ENCODE assay signal across 8 cellular contexts in the genomic region with DNA sequence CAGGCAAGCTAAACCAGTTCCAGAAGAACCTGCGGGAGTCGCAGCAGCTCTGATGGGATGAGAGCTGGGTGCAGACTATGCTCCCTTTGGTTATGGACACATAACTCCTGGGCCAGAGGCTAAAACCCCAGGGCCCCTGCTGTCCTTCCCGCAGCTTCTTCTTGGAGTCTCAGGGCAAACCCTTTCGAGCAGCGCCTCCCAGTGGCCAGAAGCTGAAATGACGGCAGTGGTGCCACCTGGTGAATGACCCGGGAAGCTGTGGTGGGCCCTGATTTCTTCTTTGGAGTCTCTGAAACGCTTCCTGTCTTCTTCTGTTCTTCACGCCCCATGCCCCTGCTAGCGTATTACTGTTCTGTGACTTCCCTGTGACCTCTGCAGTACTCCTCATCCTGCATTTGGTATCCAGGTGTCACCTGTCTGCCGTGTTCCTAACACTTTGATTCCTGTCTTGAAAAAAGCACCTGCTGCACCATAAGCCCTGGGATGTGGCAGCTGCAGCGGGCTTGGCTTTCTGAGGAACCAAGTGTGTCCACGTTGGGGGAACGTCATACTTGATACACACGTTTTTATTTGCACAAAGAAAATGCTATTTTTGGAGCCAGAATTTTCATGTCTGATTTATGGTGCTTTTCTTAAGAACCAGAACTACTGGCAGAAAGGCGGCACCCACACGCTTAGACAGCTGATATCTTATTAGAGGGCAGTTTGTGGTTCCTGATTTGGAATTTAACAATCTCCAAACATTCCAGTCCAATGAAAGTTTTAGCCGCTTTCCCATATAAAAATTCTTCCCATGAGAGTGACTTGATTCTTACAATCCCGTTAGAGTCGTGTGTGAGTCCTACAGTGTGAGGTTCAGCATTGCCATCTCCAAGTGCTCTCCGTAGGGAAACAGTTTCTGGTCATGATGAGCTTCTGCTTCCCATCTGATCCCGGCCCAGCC. TPM values are rescaled to one million over a fixed set of nuclear protein-coding genes. Genes with fewer than 3 reads are reported as not detected.
DNase-seq lines count a peak whose midpoint lies in the region; ATAC-seq and TF ChIP-seq lines count a peak whose summit lies in the region.
"Not testable (repeated sequence)": the region's sequence is repeated elsewhere in the genome, so short reads cannot be mapped to it uniquely, and the experiment has no call there.

No MANE protein-coding gene starts in this region.

- H3K9ac ChIP-seq in trophoblast cell (ENCODE audit: low read length), result not testable (repeated sequence)

- not testable (repeated sequence) for H3K36me3 ChIP-seq in Peyer's patch; brain microvascular endothelial cell (replicated peaks); left ventricle myocardium inferior; trophoblast cell (ENCODE audit: control insufficient read depth in 1 of 2, insufficient read depth in 2 of 2, low read length in 2 of 2)

- not testable (repeated sequence) for H4K91ac ChIP-seq in trophoblast cell (ENCODE audit: low read depth, low read length)

- TF ChIP-seq CTCF in CD4-positive, alpha-beta T cell (IDR thresholded peaks at IDR 0.05), result peak; percentile 77
- TF ChIP-seq CTCF in Peyer's patch (IDR thresholded peaks at IDR 0.05) (peak; percentile 33 to 75 (median 68)), brain microvascular endothelial cell (IDR thresholded peaks at IDR 0.05; ENCODE audit: low read depth, low read length, missing control alignments) (peak; percentile 66), left ventricle myocardium inferior (IDR thresholded peaks at IDR 0.05; ENCODE audit: borderline replicate concordance) (peak; percentile 74)

- TF ChIP-seq POLR2A in Peyer's patch (IDR thresholded peaks at IDR 0.05), result not testable (repeated sequence)

- not testable (repeated sequence) for H3K4me1 Mint-ChIP-seq in CD4-positive, alpha-beta T cell (ENCODE audit: low read depth)

- H2BK5ac ChIP-seq in trophoblast cell (ENCODE audit: low read depth, low read length, poor library complexity), result not testable (repeated sequence)

- H2AK5ac ChIP-seq in trophoblast cell (ENCODE audit: low read length), result not testable (repeated sequence)

- not testable (repeated sequence) for H3K14ac ChIP-seq in trophoblast cell (ENCODE audit: low read length)

- H3K27me3 Mint-ChIP-seq in CD4-positive, alpha-beta T cell, result not testable (repeated sequence)

- no CpG with 5 or more reads among the region's 22 CpGs for WGBS in trophoblast cell (ENCODE audit: extremely low coverage, insufficient coverage, insufficient read length)

- CTCF ChIA-PET in CD4-positive, alpha-beta T cell (lab: Charles Lee), result interaction anchor here (0.7 to 1.6 kb wide), 3 partner anchors 121 to 149 kb away, joined by 3 to 12 read pairs (median 4); no protein-coding TSS in a partner anchor

- H3K9me3 ChIP-seq in CD4-positive, alpha-beta T cell (ENCODE audit: control insufficient read depth, low read length); Peyer's patch; left ventricle myocardium inferior (replicated peaks); trophoblast cell (ENCODE audit: insufficient read depth, low read depth, low read length): not testable (repeated sequence)

- in situ Hi-C loops in brain microvascular endothelial cell (cut with HindIII; ENCODE audit: low pct_ligation_motif_present, low sequenced_read_pairs), result not testable (repeated sequence)

- not testable (repeated sequence) for H3K4me3 Mint-ChIP-seq in CD4-positive, alpha-beta T cell

- H2AFZ ChIP-seq in trophoblast cell (ENCODE audit: insufficient read depth, low read length, poor library complexity), result not testable (repeated sequence)

- H3K4me2 ChIP-seq in trophoblast cell (ENCODE audit: low read length), result not testable (repeated sequence)

- not testable (repeated sequence) for H3K79me1 ChIP-seq in trophoblast cell (ENCODE audit: low read length)

- H3K23ac ChIP-seq in trophoblast cell (ENCODE audit: low read length), result not testable (repeated sequence)

- not testable (repeated sequence) for H2BK120ac ChIP-seq in trophoblast cell (ENCODE audit: insufficient read depth, low read length, poor library complexity)

- not testable (repeated sequence) for H4K8ac ChIP-seq in trophoblast cell (ENCODE audit: low read depth, low read length)

- not testable (repeated sequence) for ATAC-seq in CD4-positive, alpha-beta T cell (ENCODE audit: poor library complexity)

- not testable (repeated sequence) for H3K18ac ChIP-seq in trophoblast cell (ENCODE audit: low read length)

- H3K27ac ChIP-seq in CD4-positive, alpha-beta T cell (ENCODE audit: low read depth, low read length); Peyer's patch; brain microvascular endothelial cell; left ventricle myocardium inferior (replicated peaks); trophoblast cell (ENCODE audit: low read depth, low read length): not testable (repeated sequence)

- not testable (repeated sequence) for H4K12ac ChIP-seq in trophoblast cell (ENCODE audit: low read depth, low read length)

- POLR2A ChIA-PET in CD4-positive, alpha-beta T cell (lab: Charles Lee), result not testable (repeated sequence)

- H3K4me3 ChIP-seq in Peyer's patch; brain microvascular endothelial cell (ENCODE audit: low read depth, low read length); left ventricle myocardium inferior; trophoblast cell (ENCODE audit: low read depth, low read length): not testable (repeated sequence)

- H3K27me3 ChIP-seq in CD4-positive, alpha-beta T cell (ENCODE audit: control insufficient read depth, insufficient read depth, low read length); Peyer's patch; brain microvascular endothelial cell (replicated peaks); left ventricle myocardium inferior (ENCODE audit: low read depth); trophoblast cell (ENCODE audit: insufficient read depth, low read length): not testable (repeated sequence)

- intact Hi-C loops in CD4-positive, alpha-beta T cell (cut with DNase I, micrococcal nuclease), result loop anchor here (1.0 to 5.0 kb wide), 2 partner anchors 50 to 123 kb away; no protein-coding TSS in a partner anchor
- intact Hi-C loops in left ventricle myocardium inferior (cut with micrococcal nuclease), result not testable (repeated sequence)

- not testable (repeated sequence) for H2BK12ac ChIP-seq in trophoblast cell (ENCODE audit: low read length)

- H3K9me3 Mint-ChIP-seq in CD4-positive, alpha-beta T cell, result not testable (repeated sequence)

- H3K79me2 ChIP-seq in trophoblast cell (ENCODE audit: control insufficient read depth, insufficient read depth, low read length, poor library complexity), result not testable (repeated sequence)

- H3K4ac ChIP-seq in trophoblast cell (ENCODE audit: low read depth, low read length), result not testable (repeated sequence)

- not testable (repeated sequence) for H3K27ac Mint-ChIP-seq in CD4-positive, alpha-beta T cell

- not testable (repeated sequence) for H3K36me3 Mint-ChIP-seq in CD4-positive, alpha-beta T cell (ENCODE audit: low read depth)

- H3K4me1 ChIP-seq in Peyer's patch; left ventricle myocardium inferior; trophoblast cell (ENCODE audit: control insufficient read depth in 1 of 2, insufficient read depth in 2 of 2, low read length in 2 of 2): not testable (repeated sequence)

- peak; percentile 47 to 75 (median 62) for DNase-seq in CD4-positive, alpha-beta T cell
- DNase-seq in HUDEP-2 (lab: John Stamatoyannopoulos, UW; ENCODE audit: unreplicated experiment in 76 of 76) (peak in 54 of 76 experiments; percentile 5 to 80 (median 50)), Peyer's patch (peak in 2 of 3 donors; percentile 62 to 87), brain microvascular endothelial cell (peak; percentile 81), left ventricle myocardium inferior (peak; percentile 44), trophoblast cell (peak; percentile 9 to 44)
- peak; percentile 90 for DNase-seq in activated CD8-positive, alpha-beta memory T cell treated with anti-CD3 and anti-CD28 coated beads for 24 hours
- peak; percentile 35 to 43 for DNase-seq in stimulated activated CD8-positive, alpha-beta memory T cell treated with anti-CD3 and anti-CD28 coated beads, Interleukin-4, amount 100 ng/mL, for 4 hours (ENCODE audit: low read depth in 2 of 2, low spot score in 1 of 2)

RNA-seq across cellular contexts. Expression of a gene that starts 4.5 kb away (rescaled TPM):
- under 1 TPM; 0.30 to 0.47 TPM for total RNA-seq in CD4-positive, alpha-beta T cell
- total RNA-seq in Peyer's patch (1 to 10 TPM in 1 of 4 donors, not detected in 3; 5.8 TPM), left ventricle myocardium inferior (0.30 TPM)
- polyA plus RNA-seq in trophoblast cell (2013), result 0.03 and 0.04 TPM in 2 replicates

Comparison
In these comparisons a context has a peak if more than half of its experiments do, and no peak if none do; other contexts are left out.
1. DNase-seq: peak in every context shown above with its lines; median percentile 90 in activated CD8-positive, alpha-beta memory T cell treated with anti-CD3 and anti-CD28 coated beads for 24 hours; 81 in brain microvascular endothelial cell; 74 in Peyer's patch; 62 in CD4-positive, alpha-beta T cell; 50 in HUDEP-2; 44 in left ventricle myocardium inferior; 39 in stimulated activated CD8-positive, alpha-beta memory T cell treated with anti-CD3 and anti-CD28 coated beads, Interleukin-4, amount 100 ng/mL, for 4 hours; 26 in trophoblast cell.